ENCODE assay signal across 10 cellular contexts in the genomic region with DNA sequence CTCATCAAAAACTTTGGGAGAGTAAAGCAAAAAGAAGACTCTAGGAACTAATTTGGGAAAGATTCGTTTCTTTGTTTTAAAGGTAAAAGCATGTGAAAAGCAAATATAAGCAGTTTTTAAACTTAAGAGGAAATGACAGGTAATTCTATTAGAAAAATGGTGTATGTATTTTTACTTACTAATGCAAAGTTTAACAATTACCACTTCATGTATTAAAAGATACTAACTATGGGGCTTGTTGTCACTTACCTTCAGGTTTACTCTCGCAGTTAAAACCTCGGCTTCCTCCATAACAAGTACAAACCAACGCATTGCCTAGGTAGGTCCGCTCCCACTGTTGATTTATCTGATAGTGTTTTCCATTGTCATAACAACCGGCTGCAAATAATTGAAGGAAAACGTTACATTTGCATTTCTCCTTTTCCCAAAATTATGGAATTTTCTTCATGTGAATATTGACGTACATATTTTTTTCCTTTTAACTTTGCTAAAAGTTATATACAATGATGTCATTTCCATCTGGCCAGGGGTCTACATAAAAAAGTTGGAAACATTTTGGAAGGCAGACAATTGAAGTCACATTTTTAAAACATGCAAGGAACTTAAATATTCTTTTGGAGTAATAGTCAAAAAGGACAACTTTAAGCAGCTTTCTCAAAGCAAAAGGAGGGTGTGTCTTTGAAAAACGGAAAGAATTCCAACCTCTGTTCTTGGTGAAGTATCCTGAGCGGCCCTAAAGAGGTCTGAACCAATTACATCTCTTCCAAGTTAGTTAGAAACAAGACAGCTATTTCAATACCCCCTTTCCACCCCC. TPM values are rescaled to one million over a fixed set of nuclear protein-coding genes. Genes with fewer than 3 reads are reported as not detected.
A peak's percentile ranks its signal among the peaks of the same experiment; 100 is the strongest.
DNase-seq lines count a peak whose midpoint lies in the region; ATAC-seq and TF ChIP-seq lines count a peak whose summit lies in the region.
"Had no signal": no experiment of that assay in that cellular context is flagged by ENCODE, and none has a peak within 500 bp of the region (broad histone marks: within the 10 kb centered on the region; RNA-seq: fewer than 3 reads in every experiment).

No MANE protein-coding gene starts in this region.

- H3K36me3 ChIP-seq in left lung, result no peaks in the 10 kb centered on the region
- H3K36me3 ChIP-seq in tibial artery, result peaks cover 5 to 14% (median 6%) of the 10 kb centered on the region in 3 donors

- peak overlapping the region; percentile 85 for H3K4me3 ChIP-seq in astrocyte of the cerebellum (ENCODE audit: low read depth, low read length)
- peak overlapping the region; percentile 50 to 52 for H3K4me3 ChIP-seq in left lung
- peak overlapping the region; percentile 80 to 89 for H3K4me3 ChIP-seq in tibial artery

- in situ Hi-C loops in astrocyte of the cerebellum (cut with HindIII; ENCODE audit: low sequenced_read_pairs), result no loop called here

- TF ChIP-seq CTCF in astrocyte of the cerebellum (IDR thresholded peaks at IDR 0.05; ENCODE audit: low read depth, low read length, missing control alignments) (no peak), left lung (IDR thresholded peaks at IDR 0.05) (no peak), tibial artery (IDR thresholded peaks at IDR 0.05) (no peak)

- intact Hi-C loops in left lung (cut with DNase I), result no loop called here
- intact Hi-C loops in tibial artery (cut with DNase I; ENCODE audit: low total_unique reads), result no loop called here

- H3K27me3 ChIP-seq in left lung, result peaks cover 0 to 68% of the 10 kb centered on the region in 2 donors
- no peaks in the 10 kb centered on the region for H3K27me3 ChIP-seq in tibial artery

- no peaks in the 10 kb centered on the region for H3K9me3 Mint-ChIP-seq in activated T-cell treated with anti-CD3 and anti-CD28 coated beads, Interleukin-2, amount 50 U/mL, for 24 hours
- H3K9me3 Mint-ChIP-seq in stimulated activated memory B cell treated with anti-CD40 and anti-IgM and Interleukin-4, amounts not matched to agents 10 μg/mL and 1 μg/mL and 100 μg/mL, for 72 hours, result no peaks in the 10 kb centered on the region

- no peak for DNase-seq in activated T-cell treated with anti-CD3 and anti-CD28 coated beads, Interleukin-2, amount 50 U/mL, for 24 hours
- no peak for DNase-seq in activated T-cell treated with anti-CD3 and anti-CD28 coated beads, Interleukin-2, amount 50 U/mL, for 48 hours
- DNase-seq in astrocyte of the cerebellum (ENCODE audit: low read depth) (no peak), left lung (no peak), tibial artery (no peak), left lobe of liver (ENCODE audit: low spot score) (no peak)
- DNase-seq in stimulated activated CD4-positive, alpha-beta T cell treated with anti-CD3 and anti-CD28 coated beads, Interleukin-2, amount 100 ng/mL, for 48 hours, result no peak
- DNase-seq: activated CD8-positive, alpha-beta memory T cell treated with anti-CD3 and anti-CD28 coated beads, Interleukin-2, amount 50 U/mL, for 4 hours had no signal

- H3K4me1 ChIP-seq in left lung (peaks cover 11 to 13% of the 10 kb centered on the region in 2 donors), tibial artery (peaks cover 0 to 62% (median 22%) of the 10 kb centered on the region in 4 donors)
- H3K4me1 ChIP-seq: parathyroid adenoma had no signal

- peaks cover 85% of the 10 kb centered on the region for H3K27me3 Mint-ChIP-seq in activated T-cell treated with anti-CD3 and anti-CD28 coated beads, Interleukin-2, amount 50 U/mL, for 24 hours
- H3K27me3 Mint-ChIP-seq in stimulated activated memory B cell treated with anti-CD40 and anti-IgM and Interleukin-4, amounts not matched to agents 10 μg/mL and 1 μg/mL and 100 μg/mL, for 72 hours, result peaks cover 76% of the 10 kb centered on the region

- H3K4me3 Mint-ChIP-seq in activated T-cell treated with anti-CD3 and anti-CD28 coated beads, Interleukin-2, amount 50 U/mL, for 24 hours, result peak overlapping the region; percentile 57
- H3K4me3 Mint-ChIP-seq in stimulated activated memory B cell treated with anti-CD40 and anti-IgM and Interleukin-4, amounts not matched to agents 10 μg/mL and 1 μg/mL and 100 μg/mL, for 72 hours, result no peak overlapping the region

- H3K27ac Mint-ChIP-seq in activated T-cell treated with anti-CD3 and anti-CD28 coated beads, Interleukin-2, amount 50 U/mL, for 24 hours, result no peak overlapping the region
- no peak overlapping the region for H3K27ac Mint-ChIP-seq in stimulated activated memory B cell treated with anti-CD40 and anti-IgM and Interleukin-4, amounts not matched to agents 10 μg/mL and 1 μg/mL and 100 μg/mL, for 72 hours

- peaks cover 17% of the 10 kb centered on the region for H3K4me1 Mint-ChIP-seq in activated T-cell treated with anti-CD3 and anti-CD28 coated beads, Interleukin-2, amount 50 U/mL, for 24 hours (ENCODE audit: low read depth)
- H3K4me1 Mint-ChIP-seq in stimulated activated memory B cell treated with anti-CD40 and anti-IgM and Interleukin-4, amounts not matched to agents 10 μg/mL and 1 μg/mL and 100 μg/mL, for 72 hours, result peaks cover 18% of the 10 kb centered on the region

- ATAC-seq in left lung (peak; percentile 8), left lobe of liver (no peak)
- ATAC-seq in stimulated activated memory B cell treated with anti-CD40 and anti-IgM and Interleukin-4, amounts not matched to agents 10 μg/mL and 1 μg/mL and 100 μg/mL, for 72 hours, result no peak

- peak overlapping the region; percentile 31 to 80 for H3K27ac ChIP-seq in left lung
- H3K27ac ChIP-seq in tibial artery, result peak overlapping the region; percentile 85 to 98
- H3K27ac ChIP-seq: parathyroid adenoma had no signal

- H3K36me3 Mint-ChIP-seq in activated T-cell treated with anti-CD3 and anti-CD28 coated beads, Interleukin-2, amount 50 U/mL, for 24 hours (ENCODE audit: low read depth), result no peaks in the 10 kb centered on the region
- H3K36me3 Mint-ChIP-seq in stimulated activated memory B cell treated with anti-CD40 and anti-IgM and Interleukin-4, amounts not matched to agents 10 μg/mL and 1 μg/mL and 100 μg/mL, for 72 hours, result no peaks in the 10 kb centered on the region

- no peaks in the 10 kb centered on the region for H3K9me3 ChIP-seq in left lung
- H3K9me3 ChIP-seq in tibial artery, result no peaks in the 10 kb centered on the region

RNA-seq across cellular contexts. Expression of gene FN1, which starts 1.2 kb away (rescaled TPM):
- total RNA-seq in left lung (1,000 to 10,000 TPM; 1,862 to 3,073 TPM), left lobe of liver (1,295 TPM)
